Comparison of ENCODE assay signal across 7 cellular contexts in genomic region chr9:94639045-94639995, GRCh38. TPM values are rescaled to one million over a fixed set of nuclear protein-coding genes. Genes with fewer than 3 reads are reported as not detected.
DNase-seq lines count a peak whose midpoint lies in the region; ATAC-seq and TF ChIP-seq lines count a peak whose summit lies in the region.

Gene FBP1 (minus strand): TSS chr9:94639518. CDS start chr9:94639310, 208 bp downstream.

- TF ChIP-seq POLR2A in prostate gland (IDR thresholded peaks at IDR 0.05) (peak; percentile 19), GM18505 (IDR thresholded peaks at IDR 0.05; ENCODE audit: borderline replicate concordance, extremely low read depth, insufficient read depth, insufficient read length) (no peak)

- H3K4me3 Mint-ChIP-seq in activated naive CD4-positive, alpha-beta T cell treated with anti-CD3 and anti-CD28 coated beads, Interleukin-2, amount 10 ng/mL, durations not matched to agents 7 days and 5 days: peak within 1 kb of the TSS; percentile 88

- H3K27me3 Mint-ChIP-seq in activated naive CD4-positive, alpha-beta T cell treated with anti-CD3 and anti-CD28 coated beads, Interleukin-2, amount 10 ng/mL, durations not matched to agents 7 days and 5 days: peaks cover 50% of the 10 kb centered on the region

- ATAC-seq in GM21447 (IDR thresholded peaks at IDR 0.05; ENCODE audit: unreplicated experiment) (peak; percentile 73), heart right ventricle (peak; percentile 45 to 77 (median 61)), GM18505 (IDR thresholded peaks at IDR 0.05; ENCODE audit: unreplicated experiment) (no peak)

- 5 to 8% methylated on average over 78 to 80 of the region's 80 CpGs for WGBS in heart right ventricle, 2 donors
- 10% methylated on average over 76 of the region's 80 CpGs for WGBS in prostate gland

- DNase-seq in NOMO-1 treated with dmso at 0.1 percent for 144 hours (lab: John Stamatoyannopoulos, UW; ENCODE audit: unreplicated experiment) (peak; percentile 68), heart right ventricle (peak; percentile 27 to 40), prostate gland (ENCODE audit: low spot score) (no peak), NCI-H524 (lab: John Stamatoyannopoulos, UW) (no peak)
- peak; percentile 69 for DNase-seq in activated naive CD4-positive, alpha-beta T cell treated with anti-CD3 and anti-CD28 coated beads, Interleukin-2, amount 10 ng/mL, durations not matched to agents 7 days and 5 days

- H3K36me3 Mint-ChIP-seq in activated naive CD4-positive, alpha-beta T cell treated with anti-CD3 and anti-CD28 coated beads, Interleukin-2, amount 10 ng/mL, durations not matched to agents 7 days and 5 days: no peaks in the 10 kb centered on the region

- TF ChIP-seq CTCF in heart right ventricle (IDR thresholded peaks at IDR 0.05): no peak
- no peak for TF ChIP-seq CTCF in prostate gland (IDR thresholded peaks at IDR 0.05)

- H3K36me3 ChIP-seq in heart right ventricle (no peaks in the 10 kb centered on the region), prostate gland (no peaks in the 10 kb centered on the region)

- peaks cover 18% of the 10 kb centered on the region for H3K4me1 Mint-ChIP-seq in activated naive CD4-positive, alpha-beta T cell treated with anti-CD3 and anti-CD28 coated beads, Interleukin-2, amount 10 ng/mL, durations not matched to agents 7 days and 5 days

- H3K27me3 ChIP-seq in heart right ventricle (peaks cover 7 to 20% (median 11%) of the 10 kb centered on the region in 7 donors), prostate gland (replicated peaks; ENCODE audit: insufficient read depth) (no peaks in the 10 kb centered on the region)

- peak within 1 kb of the TSS in 3 of 10 donors; percentile 4 to 90 (median 4) for H3K27ac ChIP-seq in heart right ventricle
- peak within 1 kb of the TSS in 1 of 2 donors; percentile 41 for H3K27ac ChIP-seq in prostate gland

- CTCF ChIA-PET in activated naive CD4-positive, alpha-beta T cell treated with anti-CD3 and anti-CD28 coated beads, Interleukin-2, amount 10 ng/mL, durations not matched to agents 7 days and 5 days (lab: Charles Lee): interaction anchor here (1.1 kb wide), 1 partner anchor 9 kb away, joined by 3 read pairs; no protein-coding TSS in a partner anchor

- no peaks in the 10 kb centered on the region for H3K9me3 ChIP-seq in heart right ventricle
- no peaks in the 10 kb centered on the region for H3K9me3 ChIP-seq in prostate gland

- intact Hi-C loops in heart right ventricle (cut with DNase I) (no loop called here), prostate gland (cut with DNase I) (no loop called here)

- no peak within 1 kb of the TSS for H3K27ac Mint-ChIP-seq in activated naive CD4-positive, alpha-beta T cell treated with anti-CD3 and anti-CD28 coated beads, Interleukin-2, amount 10 ng/mL, durations not matched to agents 7 days and 5 days

- H3K4me1 ChIP-seq in heart right ventricle (peaks cover 0 to 31% (median 7%) of the 10 kb centered on the region in 9 donors), prostate gland (replicated peaks) (no peaks in the 10 kb centered on the region)

- no peaks in the 10 kb centered on the region for H3K9me3 Mint-ChIP-seq in activated naive CD4-positive, alpha-beta T cell treated with anti-CD3 and anti-CD28 coated beads, Interleukin-2, amount 10 ng/mL, durations not matched to agents 7 days and 5 days

- H3K4me3 ChIP-seq in heart right ventricle: peak within 1 kb of the TSS; percentile 46 to 76 (median 62)
- peak within 1 kb of the TSS; percentile 32 to 50 for H3K4me3 ChIP-seq in prostate gland

RNA-seq across cellular contexts. Expression of gene FBP1, which starts in this region (rescaled TPM):
- total RNA-seq in heart right ventricle (1 to 10 TPM in 3 of 10 donors, under 1 TPM in 7; 0.16 to 9.7 (median 0.52) TPM), prostate gland (10 to 100 TPM; 19.5 to 41.4 TPM)
- 1 to 10 TPM in 1 of 2 donors, under 1 TPM in 1; 0.51 to 2.0 TPM for polyA plus RNA-seq in heart right ventricle

Comparison
In these comparisons a context has a peak if more than half of its experiments do, and no peak if none do; other contexts are left out.
1. DNase-seq: peak in NOMO-1 treated with dmso at 0.1 percent for 144 hours (single experiment), activated naive CD4-positive, alpha-beta T cell treated with anti-CD3 and anti-CD28 coated beads, Interleukin-2, amount 10 ng/mL, durations not matched to agents 7 days and 5 days (single experiment) and heart right ventricle (2 of 2); none in prostate gland (single experiment) and NCI-H524 (0 of 2).